19 cellular contexts compared by ENCODE assay signal in the genomic region with DNA sequence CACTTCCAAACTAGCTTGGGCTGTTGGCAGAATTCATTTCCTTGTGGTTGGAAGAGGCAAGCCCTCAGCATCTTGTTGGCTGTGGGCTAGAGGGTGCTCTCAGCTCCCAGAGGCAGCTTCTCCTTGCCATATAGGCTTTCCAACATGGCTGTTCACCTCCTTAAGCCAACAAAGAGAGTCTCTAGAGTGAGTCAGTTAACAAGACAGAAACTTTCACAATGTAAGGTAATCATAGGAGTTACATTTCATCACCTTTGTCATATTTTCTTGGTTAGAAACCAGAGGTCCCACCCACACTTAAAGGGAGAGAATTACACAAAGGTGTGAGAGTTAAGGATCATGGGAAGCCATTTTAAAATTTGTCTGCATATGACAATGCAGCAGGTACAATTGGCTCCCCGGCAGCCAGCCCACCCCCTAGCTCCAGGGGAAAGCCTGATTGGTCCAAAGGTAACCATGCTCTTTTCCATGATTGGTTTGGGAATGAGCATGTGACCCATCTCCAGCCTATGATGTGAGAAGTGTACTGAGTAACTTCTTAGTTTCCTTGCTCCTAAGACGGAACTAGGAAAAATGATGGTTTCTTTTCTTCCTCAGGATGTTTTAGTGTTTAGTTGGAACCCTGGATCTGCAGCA.
"Had no signal": no experiment of that assay in that cellular context is flagged by ENCODE, and none has a peak within 500 bp of the region (broad histone marks: within the 10 kb centered on the region; RNA-seq: fewer than 3 reads in every experiment).

No MANE protein-coding gene starts in this region.

- H3K9ac ChIP-seq: neural progenitor cell had no signal

- H3K36me3 ChIP-seq: colonic mucosa, esophagus squamous epithelium, left ventricle myocardium inferior, lower lobe of right lung, neural progenitor cell, ovary, right atrium auricular region, tibial nerve had no signal

- H3K27ac ChIP-seq: colonic mucosa, esophagus squamous epithelium, left ventricle myocardium inferior, lower lobe of right lung, neural progenitor cell, ovary, right atrium auricular region, tibial nerve had no signal

- H3K4me2 ChIP-seq: neural progenitor cell had no signal

- DNase-seq: colonic mucosa; dermis blood vessel endothelial cell; esophagus squamous epithelium; foreskin fibroblast; kidney; left cardiac atrium; left ventricle myocardium inferior; lower lobe of right lung; mesenchymal stem cell; midbrain; nucleus accumbens; ovary; small intestine; stimulated activated CD4-positive, alpha-beta T cell treated with anti-CD3 and anti-CD28 coated beads, Interleukin-4, amount 100 ng/mL, for 24 hours had no signal

- H3K9me3 ChIP-seq: colonic mucosa, esophagus squamous epithelium, left ventricle myocardium inferior, lower lobe of right lung, ovary, right atrium auricular region had no signal

- H3K4me1 ChIP-seq: colonic mucosa, left ventricle myocardium inferior, lower lobe of right lung, right atrium auricular region, tibial nerve had no signal

- H3K4me3 ChIP-seq: colonic mucosa, esophagus squamous epithelium, left ventricle myocardium inferior, lower lobe of right lung, neural progenitor cell, ovary, right atrium auricular region, tibial nerve had no signal

- ATAC-seq: left cardiac atrium; lower lobe of right lung; natural killer cell treated with Interleukin-12 subunit alpha and Interleukin-12 subunit beta and Interleukin-15 and Interleukin-18, amount 100 ng/mL, for 72 hours; stimulated activated memory B cell treated with anti-CD40 and anti-IgM and Interleukin-4, amounts not matched to agents 10 μg/mL and 1 μg/mL and 100 μg/mL, for 72 hours had no signal

- H2AFZ ChIP-seq: neural progenitor cell had no signal

- H3K27me3 ChIP-seq: colonic mucosa, neural progenitor cell, ovary, right atrium auricular region, tibial nerve had no signal
